Comparison of ENCODE assay signal across 27 cellular contexts in genomic region chrX:107662824-107663223, GRCh38.
"Had no signal": no experiment of that assay in that cellular context is flagged by ENCODE, and none has a peak within 500 bp of the region (broad histone marks: within the 10 kb centered on the region; RNA-seq: fewer than 3 reads in every experiment).

No MANE protein-coding gene starts in this region.

- H3K4me3 Mint-ChIP-seq: activated CD8-positive, alpha-beta T cell treated with anti-CD3 and anti-CD28 coated beads, Interleukin-2, amount 10 ng/mL, durations not matched to agents 7 days and 5 days; activated naive CD4-positive, alpha-beta T cell treated with anti-CD3 and anti-CD28 coated beads, Interleukin-2, amount 10 ng/mL, durations not matched to agents 7 days and 5 days; activated naive CD8-positive, alpha-beta T cell treated with anti-CD3 and anti-CD28 coated beads for 36 hours; activated T-cell treated with anti-CD3 and anti-CD28 coated beads, Interleukin-2, amount 50 U/mL, for 72 hours; T-helper 1 cell treated with Interleukin-12 subunit alpha and Interleukin-12 subunit beta and Interleukin-4 antibody, amounts not matched to agents 30 μg/mL and 1 μg/mL, for 36 hours had no signal

- H3K9me3 Mint-ChIP-seq: activated naive CD4-positive, alpha-beta T cell treated with anti-CD3 and anti-CD28 coated beads, Interleukin-2, amount 10 ng/mL, durations not matched to agents 7 days and 5 days; activated naive CD8-positive, alpha-beta T cell treated with anti-CD3 and anti-CD28 coated beads for 36 hours; activated T-cell treated with anti-CD3 and anti-CD28 coated beads, Interleukin-2, amount 50 U/mL, for 72 hours; activated T-helper 2 cell treated with anti-CD3 and anti-CD28 coated beads, Interferon-gamma antibody, Interleukin-2, Interleukin-4, amounts not matched to agents 10 μg/mL and 5 μg/mL and 100 μg/mL, durations not matched to agents 14 hours and 24 hours and 36 hours; T-helper 1 cell treated with Interleukin-12 subunit alpha and Interleukin-12 subunit beta and Interleukin-4 antibody, amounts not matched to agents 30 μg/mL and 1 μg/mL, for 36 hours had no signal

- H3K36me3 ChIP-seq: brain microvascular endothelial cell, cardiac muscle cell, SJCRH30 had no signal

- H3K4me3 ChIP-seq: cardiac muscle cell, K562, SJCRH30 had no signal

- H3K4me1 ChIP-seq: SJCRH30 had no signal

- H3K27me3 ChIP-seq: brain microvascular endothelial cell, cardiac muscle cell, SJCRH30 had no signal

- H3K9me3 ChIP-seq: SJCRH30, SK-N-SH had no signal

- DNase-seq: activated CD4-positive, alpha-beta T cell treated with anti-CD3 and anti-CD28 coated beads for 48 hours; activated CD4-positive, alpha-beta T cell treated with anti-CD3 and anti-CD28 coated beads, Interleukin-2, amount 50 U/mL, for 4 hours; activated CD4-positive, CD25-positive, alpha-beta regulatory T cell treated with anti-CD3 and anti-CD28 coated beads, Interleukin-2, amount 50 U/mL, for 72 hours; activated CD8-positive, alpha-beta T cell treated with anti-CD3 and anti-CD28 coated beads, Interleukin-2, amount 10 ng/mL, durations not matched to agents 7 days and 5 days; activated gamma-delta T cell treated with Interleukin-2 at 50 U/mL for 16 hours; activated naive CD4-positive, alpha-beta T cell treated with anti-CD3 and anti-CD28 coated beads, Interleukin-2, amount 10 ng/mL, durations not matched to agents 7 days and 5 days; activated naive CD8-positive, alpha-beta T cell treated with anti-CD3 and anti-CD28 coated beads for 36 hours; activated T-cell treated with anti-CD3 and anti-CD28 coated beads, Interleukin-2, amount 50 U/mL, for 72 hours; brain microvascular endothelial cell; NCI-H1105 treated with DMSO at 0.1 percent for 48 hours; NCI-H1436 treated with DMSO at 0.1 percent for 48 hours; NCI-H187; NCI-H2107; NCI-H345; NCI-H510A; NCI-H526 treated with DMSO at 0.1 percent for 48 hours; NCI-H82; OCI-M1; Right ventricle myocardium superior; RPMI8226; SJCRH30; SK-N-SH had no signal

- H3K27ac Mint-ChIP-seq: activated CD8-positive, alpha-beta T cell treated with anti-CD3 and anti-CD28 coated beads, Interleukin-2, amount 10 ng/mL, durations not matched to agents 7 days and 5 days; activated naive CD4-positive, alpha-beta T cell treated with anti-CD3 and anti-CD28 coated beads, Interleukin-2, amount 10 ng/mL, durations not matched to agents 7 days and 5 days; activated naive CD8-positive, alpha-beta T cell treated with anti-CD3 and anti-CD28 coated beads for 36 hours; activated T-cell treated with anti-CD3 and anti-CD28 coated beads, Interleukin-2, amount 50 U/mL, for 72 hours; activated T-helper 2 cell treated with anti-CD3 and anti-CD28 coated beads, Interferon-gamma antibody, Interleukin-2, Interleukin-4, amounts not matched to agents 10 μg/mL and 5 μg/mL and 100 μg/mL, durations not matched to agents 14 hours and 24 hours and 36 hours; T-helper 1 cell treated with Interleukin-12 subunit alpha and Interleukin-12 subunit beta and Interleukin-4 antibody, amounts not matched to agents 30 μg/mL and 1 μg/mL, for 36 hours had no signal

- H3K9ac ChIP-seq: SK-N-SH had no signal

- ATAC-seq: activated CD8-positive, alpha-beta T cell treated with anti-CD3 and anti-CD28 coated beads, Interleukin-2, amount 10 ng/mL, durations not matched to agents 7 days and 5 days; activated T-cell treated with anti-CD3 and anti-CD28 coated beads, Interleukin-2, amount 50 U/mL, for 72 hours; K562; Panc1 had no signal

- H3K27ac ChIP-seq: brain microvascular endothelial cell, cardiac muscle cell, SJCRH30 had no signal

- H3K27me3 Mint-ChIP-seq: activated naive CD4-positive, alpha-beta T cell treated with anti-CD3 and anti-CD28 coated beads, Interleukin-2, amount 10 ng/mL, durations not matched to agents 7 days and 5 days; activated naive CD8-positive, alpha-beta T cell treated with anti-CD3 and anti-CD28 coated beads for 36 hours had no signal
